Comparison of ENCODE assay signal across 9 cellular contexts in genomic region chr4:40255722-40256281, GRCh38. TPM values are rescaled to one million over a fixed set of nuclear protein-coding genes. Genes with fewer than 3 reads are reported as not detected.
DNase-seq lines count a peak whose midpoint lies in the region; ATAC-seq and TF ChIP-seq lines count a peak whose summit lies in the region.
"Had no signal": no experiment of that assay in that cellular context is flagged by ENCODE, and none has a peak within 500 bp of the region (broad histone marks: within the 10 kb centered on the region; RNA-seq: fewer than 3 reads in every experiment).

No MANE protein-coding gene starts in this region.

- H3K27me3 ChIP-seq in SJSA1 (replicated peaks): no peaks in the 10 kb centered on the region
- no peaks in the 10 kb centered on the region for H3K27me3 ChIP-seq in thyroid gland
- H3K27me3 ChIP-seq: BLaER1 had no signal

- TF ChIP-seq CTCF in CD14-positive monocyte (IDR thresholded peaks at IDR 0.05) (no peak), thyroid gland (IDR thresholded peaks at IDR 0.05) (no peak), glutamatergic neuron (IDR thresholded peaks at IDR 0.05; ENCODE audit: partially characterized antibody, unreplicated experiment) (no peak)

- DNase-seq in NCI-H2171 treated with DMSO at 0.1 percent for 48 hours (lab: John Stamatoyannopoulos, UW) (peak; percentile 25), NCI-H2171 (lab: John Stamatoyannopoulos, UW) (no peak), SJSA1 (ENCODE audit: low read depth in 1 of 2, low spot score in 2 of 2) (peak; percentile 58 to 79), fibroblast of gingiva (ENCODE audit: low read depth) (peak; percentile 96), CD14-positive monocyte (ENCODE audit: low spot score) (no peak), thyroid gland (no peak), glutamatergic neuron (no peak)
- no peak for DNase-seq in stimulated activated naive B cell treated with anti-CD40 and anti-IgM and Interleukin-4, amounts not matched to agents 10 μg/mL and 1 μg/mL and 100 μg/mL, for 72 hours

- no peak overlapping the region for H3K27ac Mint-ChIP-seq in stimulated activated naive B cell treated with anti-CD40 and anti-IgM and Interleukin-4, amounts not matched to agents 10 μg/mL and 1 μg/mL and 100 μg/mL, for 72 hours
- H3K27ac Mint-ChIP-seq in CD14-positive monocyte (peak overlapping the region in 2 of 7 donors; percentile 26 to 51), glutamatergic neuron (ENCODE audit: unreplicated experiment) (no peak overlapping the region)

- intact Hi-C loops in CD14-positive monocyte (cut with micrococcal nuclease) (no loop called here), thyroid gland (cut with DNase I) (no loop called here)

- H3K27me3 Mint-ChIP-seq in stimulated activated naive B cell treated with anti-CD40 and anti-IgM and Interleukin-4, amounts not matched to agents 10 μg/mL and 1 μg/mL and 100 μg/mL, for 72 hours: no peaks in the 10 kb centered on the region
- H3K27me3 Mint-ChIP-seq in CD14-positive monocyte (ENCODE audit: low read depth in 3 of 3): peaks cover 2 to 4% (median 2%) of the 10 kb centered on the region in 3 donors
- H3K27me3 Mint-ChIP-seq in glutamatergic neuron (ENCODE audit: unreplicated experiment): peaks cover 3% of the 10 kb centered on the region

- TF ChIP-seq POLR2A in thyroid gland (IDR thresholded peaks at IDR 0.05): no peak

- H3K36me3 Mint-ChIP-seq in stimulated activated naive B cell treated with anti-CD40 and anti-IgM and Interleukin-4, amounts not matched to agents 10 μg/mL and 1 μg/mL and 100 μg/mL, for 72 hours: peaks cover 0 to 3% of the 10 kb centered on the region in 2 donors
- no peaks in the 10 kb centered on the region for H3K36me3 Mint-ChIP-seq in CD14-positive monocyte
- H3K36me3 Mint-ChIP-seq in glutamatergic neuron (ENCODE audit: unreplicated experiment): no peaks in the 10 kb centered on the region

- peak overlapping the region; percentile 43 for H3K27ac ChIP-seq in SJSA1
- H3K27ac ChIP-seq in thyroid gland: no peak overlapping the region

- no peak overlapping the region for H3K4me3 ChIP-seq in SJSA1
- H3K4me3 ChIP-seq in thyroid gland (replicated peaks in 1 of 3): no peak overlapping the region
- H3K4me3 ChIP-seq: BLaER1 had no signal

- peaks cover 0 to 3% of the 10 kb centered on the region in 2 donors for H3K9me3 Mint-ChIP-seq in stimulated activated naive B cell treated with anti-CD40 and anti-IgM and Interleukin-4, amounts not matched to agents 10 μg/mL and 1 μg/mL and 100 μg/mL, for 72 hours
- peaks cover 0 to 2% (median 0%) of the 10 kb centered on the region in 7 donors for H3K9me3 Mint-ChIP-seq in CD14-positive monocyte
- H3K9me3 Mint-ChIP-seq in glutamatergic neuron (ENCODE audit: unreplicated experiment): no peaks in the 10 kb centered on the region

- H3K36me3 ChIP-seq in SJSA1 (no peaks in the 10 kb centered on the region), thyroid gland (no peaks in the 10 kb centered on the region)
- H3K36me3 ChIP-seq: BLaER1 had no signal

- H3K4me3 Mint-ChIP-seq in stimulated activated naive B cell treated with anti-CD40 and anti-IgM and Interleukin-4, amounts not matched to agents 10 μg/mL and 1 μg/mL and 100 μg/mL, for 72 hours: no peak overlapping the region
- H3K4me3 Mint-ChIP-seq in CD14-positive monocyte: no peak overlapping the region
- no peak overlapping the region for H3K4me3 Mint-ChIP-seq in glutamatergic neuron (ENCODE audit: unreplicated experiment)

- peak; percentile 48 to 51 for ATAC-seq in stimulated activated naive B cell treated with anti-CD40 and anti-IgM and Interleukin-4, amounts not matched to agents 10 μg/mL and 1 μg/mL and 100 μg/mL, for 72 hours (replicated peaks)

- H3K9me3 ChIP-seq in SJSA1 (replicated peaks) (no peaks in the 10 kb centered on the region), thyroid gland (no peaks in the 10 kb centered on the region)
- H3K9me3 ChIP-seq: BLaER1 had no signal

- peaks cover 31 to 62% of the 10 kb centered on the region in 2 donors for H3K4me1 Mint-ChIP-seq in stimulated activated naive B cell treated with anti-CD40 and anti-IgM and Interleukin-4, amounts not matched to agents 10 μg/mL and 1 μg/mL and 100 μg/mL, for 72 hours
- H3K4me1 Mint-ChIP-seq in CD14-positive monocyte: peaks cover 21% of the 10 kb centered on the region
- no peaks in the 10 kb centered on the region for H3K4me1 Mint-ChIP-seq in glutamatergic neuron (ENCODE audit: low read depth, unreplicated experiment)

- WGBS in thyroid gland, 2 donors: 67 to 86% methylated on average over 1 of the region's 1 CpG

- H3K4me1 ChIP-seq in SJSA1 (replicated peaks) (peaks cover 32% of the 10 kb centered on the region), thyroid gland (no peaks in the 10 kb centered on the region)

RNA-seq across cellular contexts. Expression of gene RHOH, which starts 59.0 kb away (rescaled TPM):
- total RNA-seq in SJSA1 (2014; rRNA removed; shearing (Covaris generic)): not detected in 2 replicates
- polyA plus RNA-seq in CD14-positive monocyte: 1 to 10 TPM; 1.2 to 1.4 TPM
- total RNA-seq in thyroid gland (1 to 10 TPM in 3 of 4 donors, under 1 TPM in 1; 0.67 to 2.7 (median 1.4) TPM), glutamatergic neuron (ENCODE audit: unreplicated experiment) (not detected)

Comparison
In these comparisons a context has a peak if more than half of its experiments do, and no peak if none do; other contexts are left out.
1. DNase-seq: peak in NCI-H2171 treated with DMSO at 0.1 percent for 48 hours (single experiment), SJSA1 (2 of 2) and fibroblast of gingiva (single experiment); none in NCI-H2171 (single experiment), stimulated activated naive B cell treated with anti-CD40 and anti-IgM and Interleukin-4, amounts not matched to agents 10 μg/mL and 1 μg/mL and 100 μg/mL, for 72 hours (single experiment), CD14-positive monocyte (single experiment), thyroid gland (0 of 2) and glutamatergic neuron (single experiment).